In the genomic region with DNA sequence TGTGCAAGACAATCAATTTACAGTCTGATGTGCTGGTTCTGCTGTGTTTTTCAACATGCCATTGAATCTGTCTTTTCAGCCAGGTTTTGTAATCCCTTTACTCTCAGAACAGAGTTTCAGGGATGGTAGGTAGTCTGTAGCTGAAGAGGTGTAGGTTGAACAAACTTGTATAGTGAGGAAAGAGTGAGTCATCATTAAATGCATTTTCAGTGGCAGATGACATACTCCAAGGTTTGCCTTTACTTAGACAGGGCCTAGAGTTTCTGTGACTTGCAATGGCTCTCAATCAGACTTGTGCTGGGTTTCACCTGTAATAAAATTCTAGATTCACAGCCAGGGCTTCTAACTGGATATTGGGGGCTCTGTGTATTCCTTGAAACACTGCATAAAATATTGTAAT, we compare ENCODE assay signal across 1 cellular context.
TF ChIP-seq lines count a peak whose summit lies in the region.

No MANE protein-coding gene starts in this region.

TF ChIP-seq in K562, 482 proteins besides CTCF, POLR2A, EP300 and RAD21 (continued from another document):
- TF ChIP-seq, protein P1, sequence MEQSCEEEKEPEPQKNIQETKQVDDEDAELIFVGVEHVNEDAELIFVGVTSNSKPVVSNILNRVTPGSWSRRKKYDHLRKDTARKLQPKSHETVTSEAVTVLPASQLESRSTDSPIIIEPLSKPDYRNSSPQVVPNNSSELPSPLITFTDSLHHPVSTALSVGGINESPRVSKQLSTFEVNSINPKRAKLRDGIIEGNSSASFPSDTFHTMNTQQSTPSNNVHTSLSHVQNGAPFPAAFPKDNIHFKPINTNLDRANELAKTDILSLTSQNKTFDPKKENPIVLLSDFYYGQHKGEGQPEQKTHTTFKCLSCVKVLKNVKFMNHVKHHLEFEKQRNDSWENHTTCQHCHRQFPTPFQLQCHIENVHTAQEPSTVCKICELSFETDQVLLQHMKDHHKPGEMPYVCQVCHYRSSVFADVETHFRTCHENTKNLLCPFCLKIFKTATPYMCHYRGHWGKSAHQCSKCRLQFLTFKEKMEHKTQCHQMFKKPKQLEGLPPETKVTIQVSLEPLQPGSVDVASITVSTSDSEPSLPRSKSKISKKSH (CRISPR knock-in tag; IDR thresholded peaks at IDR 0.05) = no peak
- TF ChIP-seq SLC30A9 (CRISPR knock-in tag; IDR thresholded peaks at IDR 0.05) = no peak
- TF ChIP-seq ZNF586 (CRISPR knock-in tag; conservative IDR thresholded peaks at IDR 0.05) = no peak
- TF ChIP-seq, protein P2, sequence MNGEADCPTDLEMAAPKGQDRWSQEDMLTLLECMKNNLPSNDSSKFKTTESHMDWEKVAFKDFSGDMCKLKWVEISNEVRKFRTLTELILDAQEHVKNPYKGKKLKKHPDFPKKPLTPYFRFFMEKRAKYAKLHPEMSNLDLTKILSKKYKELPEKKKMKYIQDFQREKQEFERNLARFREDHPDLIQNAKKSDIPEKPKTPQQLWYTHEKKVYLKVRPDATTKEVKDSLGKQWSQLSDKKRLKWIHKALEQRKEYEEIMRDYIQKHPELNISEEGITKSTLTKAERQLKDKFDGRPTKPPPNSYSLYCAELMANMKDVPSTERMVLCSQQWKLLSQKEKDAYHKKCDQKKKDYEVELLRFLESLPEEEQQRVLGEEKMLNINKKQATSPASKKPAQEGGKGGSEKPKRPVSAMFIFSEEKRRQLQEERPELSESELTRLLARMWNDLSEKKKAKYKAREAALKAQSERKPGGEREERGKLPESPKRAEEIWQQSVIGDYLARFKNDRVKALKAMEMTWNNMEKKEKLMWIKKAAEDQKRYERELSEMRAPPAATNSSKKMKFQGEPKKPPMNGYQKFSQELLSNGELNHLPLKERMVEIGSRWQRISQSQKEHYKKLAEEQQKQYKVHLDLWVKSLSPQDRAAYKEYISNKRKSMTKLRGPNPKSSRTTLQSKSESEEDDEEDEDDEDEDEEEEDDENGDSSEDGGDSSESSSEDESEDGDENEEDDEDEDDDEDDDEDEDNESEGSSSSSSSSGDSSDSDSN (IDR thresholded peaks at IDR 0.05; ENCODE audit: borderline replicate concordance in 1 of 2, low read depth in 2 of 2, low read length in 2 of 2) = no peak
- no peak for TF ChIP-seq MXI1 (IDR thresholded peaks at IDR 0.05; ENCODE audit: low read depth, low read length)
- TF ChIP-seq TBL1XR1 (IDR thresholded peaks at IDR 0.05; ENCODE audit: low read length in 2 of 2) = no peak
- peak; percentile 83 for TF ChIP-seq JUND (IDR thresholded peaks at IDR 0.05; ENCODE audit: borderline replicate concordance, low read depth, low read length)
- TF ChIP-seq JUND (tag; IDR thresholded peaks at IDR 0.05; ENCODE audit: borderline replicate concordance, low read depth, low read length) = peak; percentile 91
- TF ChIP-seq TRIM28 (IDR thresholded peaks at IDR 0.05) = no peak
- TF ChIP-seq C11orf30 (IDR thresholded peaks at IDR 0.05; ENCODE audit: low read depth) = peak; percentile 75
- TF ChIP-seq ZNF354B (CRISPR knock-in tag; IDR thresholded peaks at IDR 0.05) = no peak
- peak; percentile 45; the same call in 1 of the 2 replicates for TF ChIP-seq NFE2 (IDR thresholded peaks at IDR 0.05; ENCODE audit: low read depth)
- TF ChIP-seq, protein P3, sequence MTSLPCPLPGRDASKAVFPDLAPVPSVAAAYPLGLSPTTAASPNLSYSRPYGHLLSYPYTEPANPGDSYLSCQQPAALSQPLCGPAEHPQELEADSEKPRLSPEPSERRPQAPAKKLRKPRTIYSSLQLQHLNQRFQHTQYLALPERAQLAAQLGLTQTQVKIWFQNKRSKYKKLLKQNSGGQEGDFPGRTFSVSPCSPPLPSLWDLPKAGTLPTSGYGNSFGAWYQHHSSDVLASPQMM (CRISPR knock-in tag; IDR thresholded peaks at IDR 0.05) = no peak
- no peak for TF ChIP-seq ZNF347 (CRISPR knock-in tag; IDR thresholded peaks at IDR 0.05; ENCODE audit: low read depth)
- no peak for TF ChIP-seq BDP1 (IDR thresholded peaks at IDR 0.05; ENCODE audit: insufficient read depth, insufficient read length)
- TF ChIP-seq DPF2 (IDR thresholded peaks at IDR 0.05) = 0 out of 2 replicates have a peak, but pooled peaks have one; percentile 13
- TF ChIP-seq ZC3H11A (IDR thresholded peaks at IDR 0.05; ENCODE audit: low read depth, low read length) = no peak
- no peak for TF ChIP-seq SMARCA5 (IDR thresholded peaks at IDR 0.05)
- TF ChIP-seq ZNF561 (CRISPR knock-in tag; conservative IDR thresholded peaks at IDR 0.05) = no peak
- 0 out of 4 replicates have a peak, but pooled peaks of 1 of the 2 experiments have one; percentile 30 for TF ChIP-seq MAZ (CRISPR knock-in tag; conservative IDR thresholded peaks at IDR 0.05 in 1 of 2, IDR thresholded peaks at IDR 0.05 in 1 of 2)
- no peak for TF ChIP-seq ZFPM2 (CRISPR knock-in tag; IDR thresholded peaks at IDR 0.05)
